ENCODE assay signal across 11 cellular contexts in the genomic region with DNA sequence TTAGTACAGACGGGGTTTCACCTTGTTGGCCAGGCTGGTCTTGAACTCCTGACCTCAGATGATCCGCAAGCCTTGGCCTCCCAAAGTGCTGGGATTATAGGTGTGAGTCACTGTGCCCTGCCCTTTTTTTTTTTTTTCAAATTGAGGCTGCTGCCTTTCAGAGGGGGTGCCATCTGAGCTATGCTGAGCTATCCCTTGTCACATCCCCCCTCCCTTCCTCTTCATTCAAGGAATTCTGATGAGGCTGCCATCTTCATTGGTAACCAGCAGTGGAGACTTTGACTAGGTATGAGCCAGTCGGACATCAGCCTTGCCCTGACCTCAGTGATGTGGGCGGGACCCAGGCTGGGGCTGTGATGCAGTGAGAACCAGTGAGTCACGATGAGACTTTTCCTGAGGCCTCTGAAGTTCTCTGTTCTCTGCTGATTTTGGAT. TPM values are rescaled to one million over a fixed set of nuclear protein-coding genes. Genes with fewer than 3 reads are reported as not detected.
DNase-seq lines count a peak whose midpoint lies in the region; ATAC-seq, FAIRE-seq and TF ChIP-seq lines count a peak whose summit lies in the region.
"Had no signal": no experiment of that assay in that cellular context is flagged by ENCODE, and none has a peak within 500 bp of the region (broad histone marks: within the 10 kb centered on the region; RNA-seq: fewer than 3 reads in every experiment).

No MANE protein-coding gene starts in this region.

- no peak for TF ChIP-seq POLR2A in K562 (conservative IDR thresholded peaks at IDR 0.05)

- H3K4me1 Mint-ChIP-seq in Caco-2 (ENCODE audit: low read depth, unreplicated experiment) (peaks cover 25% of the 10 kb centered on the region), osteocyte (ENCODE audit: unreplicated experiment) (peaks cover 12% of the 10 kb centered on the region)

- POLR2A ChIA-PET in Caco-2 (lab: Charles Lee) (no interaction called here), K562 (lab: Yijun Ruan, JAX) (interaction anchor here (0.7 kb wide), 1 partner anchor 798 kb away, joined by 4 read pairs; no protein-coding TSS in a partner anchor)

- no peak overlapping the region for H3K27ac ChIP-seq in K562 (ENCODE audit: extremely low read depth, low read depth, low read length)
- peak overlapping the region; percentile 47 for H3K27ac ChIP-seq in osteoblast (ENCODE audit: low read depth, low read length)

- H2AFZ ChIP-seq in K562 (ENCODE audit: low read depth, low read length) (0 out of 2 replicates have a peak overlapping the region, but pooled peaks have one; percentile 24), osteoblast (ENCODE audit: low read length) (peak overlapping the region; percentile 76)

- TF ChIP-seq CTCF in Caco-2 (IDR thresholded peaks at IDR 0.05; ENCODE audit: insufficient read depth in 1 of 2, low read depth in 1 of 2, low read length in 1 of 2, severe bottlenecking in 1 of 2, unreplicated experiment in 1 of 2) (no peak), K562 (IDR thresholded peaks at IDR 0.05 in 2 of 3, conservative IDR thresholded peaks at IDR 0.05 in 1 of 3; ENCODE audit: insufficient read depth in 2 of 3, low read depth in 1 of 3, low read length in 3 of 3) (no peak), osteoblast (IDR thresholded peaks at IDR 0.05; ENCODE audit: extremely low read depth, low read depth, low read length) (no peak), osteocyte (IDR thresholded peaks at IDR 0.05) (no peak)

- BruUV-seq in Caco-2 (replicated peaks; lab: Mats Ljungman, UMichigan) (no TSS peak), K562 (replicated peaks; lab: Mats Ljungman, UMichigan) (no TSS peak)

- H4K20me1 ChIP-seq in K562 (replicated peaks; ENCODE audit: control insufficient read depth, insufficient read depth, low read length), result peaks cover 6% of the 10 kb centered on the region
- H4K20me1 ChIP-seq in osteoblast (ENCODE audit: insufficient read depth, low read length), result no peaks in the 10 kb centered on the region

- no peak overlapping the region for H3K9ac ChIP-seq in K562 (ENCODE audit: insufficient read depth in 1 of 2, low read depth in 2 of 2, low read length in 2 of 2)

- 8% methylated on average over 5 of the region's 5 CpGs for WGBS in K562 (ENCODE audit: insufficient coverage, low coverage, missing lambda C conversion rate)

- H3K4me3 ChIP-seq in Caco-2 (ENCODE audit: low read depth, low read length) (no peak overlapping the region), MG63 (no peak overlapping the region), K562 (no peak overlapping the region), osteoblast (ENCODE audit: insufficient read depth, low read length) (no peak overlapping the region)

- in situ Hi-C loops in K562 (cut with MboI), result loop anchor here (5.0 kb wide), 1 partner anchor 73 kb away; no protein-coding TSS in a partner anchor

- H3K79me2 ChIP-seq in K562 (ENCODE audit: control insufficient read depth, insufficient read depth, low read length) (no peaks in the 10 kb centered on the region), osteoblast (ENCODE audit: insufficient read depth, low read length) (no peaks in the 10 kb centered on the region)

- DNase-seq in Caco-2, result peak; percentile 21 to 46
- DNase-seq in MG63, result peak; percentile 96
- DNase-seq in K562 (ENCODE audit: extremely low read depth in 1 of 4, low spot score in 3 of 4), result peak in 3 of 4 experiments; percentile 31 to 58 (median 32)
- DNase-seq in osteoblast (ENCODE audit: insufficient read length, low spot score, missing footprints), result peak; percentile 92
- DNase-seq in GM19238 (ENCODE audit: insufficient read length, low spot score), result no peak
- no peak for DNase-seq in NCI-H510A (lab: John Stamatoyannopoulos, UW)
- no peak for DNase-seq in osteocyte (ENCODE audit: extremely low spot score, unreplicated experiment)
- DNase-seq: RPMI8226; stimulated activated naive CD4-positive, alpha-beta T cell had no signal

- no peak for TF ChIP-seq RAD21 in K562 (CRISPR knock-in tag; conservative IDR thresholded peaks at IDR 0.05 in 1 of 2, IDR thresholded peaks at IDR 0.05 in 1 of 2)

- H3K9me3 Mint-ChIP-seq in Caco-2 (ENCODE audit: unreplicated experiment) (no peaks in the 10 kb centered on the region), osteocyte (ENCODE audit: unreplicated experiment) (no peaks in the 10 kb centered on the region)

- ATAC-seq in K562, result peak; percentile 81
- ATAC-seq in GM18909 (IDR thresholded peaks at IDR 0.05; ENCODE audit: poor library complexity, unreplicated experiment), result no peak

- H3K27me3 Mint-ChIP-seq in Caco-2 (ENCODE audit: insufficient read depth, unreplicated experiment) (no peaks in the 10 kb centered on the region), osteocyte (ENCODE audit: unreplicated experiment) (peaks cover 3% of the 10 kb centered on the region)

- CTCF ChIA-PET in Caco-2 (lab: Charles Lee), result no interaction called here
- CTCF ChIA-PET in K562 (lab: Yijun Ruan, JAX; ENCODE audit: low intra/inter-chr PET ratio), result no interaction called here

- intact Hi-C loops in Caco-2 (cut with micrococcal nuclease; ENCODE audit: unreplicated experiment) (loop anchor here (10.0 kb wide), 1 partner anchor 1305 kb away; no protein-coding TSS in a partner anchor), K562 (cut with micrococcal nuclease) (loop anchor here (10.0 kb wide), 1 partner anchor 1305 kb away; no protein-coding TSS in a partner anchor)

- H3K27ac Mint-ChIP-seq in Caco-2 (ENCODE audit: unreplicated experiment) (peak overlapping the region; percentile 12), osteocyte (ENCODE audit: unreplicated experiment) (no peak overlapping the region)

- H3K4me3 Mint-ChIP-seq in Caco-2 (ENCODE audit: unreplicated experiment), result no peak overlapping the region
- no peak overlapping the region for H3K4me3 Mint-ChIP-seq in osteocyte (ENCODE audit: unreplicated experiment)

- H3K9me3 ChIP-seq in Caco-2 (no peaks in the 10 kb centered on the region), MG63 (peaks cover 3% of the 10 kb centered on the region; the same call in 1 of the 2 replicates), K562 (replicated peaks; ENCODE audit: control insufficient read depth, insufficient read depth, low read depth, low read length) (no peaks in the 10 kb centered on the region), osteoblast (ENCODE audit: low read depth, low read length) (no peaks in the 10 kb centered on the region)

- H3K36me3 Mint-ChIP-seq in Caco-2 (ENCODE audit: insufficient read depth, unreplicated experiment) (no peaks in the 10 kb centered on the region), osteocyte (ENCODE audit: unreplicated experiment) (no peaks in the 10 kb centered on the region)

- H3K4me2 ChIP-seq in K562 (ENCODE audit: insufficient read depth, low read length), result no peak overlapping the region
- no peak overlapping the region for H3K4me2 ChIP-seq in osteoblast (ENCODE audit: insufficient read depth, low read length)

- H3K36me3 ChIP-seq in Caco-2 (ENCODE audit: control insufficient read depth, insufficient read depth, low read length) (no peaks in the 10 kb centered on the region), MG63 (no peaks in the 10 kb centered on the region), K562 (ENCODE audit: control insufficient read depth, insufficient read depth, low read length) (no peaks in the 10 kb centered on the region), osteoblast (ENCODE audit: insufficient read depth, low read length) (no peaks in the 10 kb centered on the region)

- H3K27me3 ChIP-seq in Caco-2 (replicated peaks; ENCODE audit: control insufficient read depth, insufficient read depth, low read length), result no peaks in the 10 kb centered on the region
- H3K27me3 ChIP-seq in MG63, result no peaks in the 10 kb centered on the region
- H3K27me3 ChIP-seq in K562 (ENCODE audit: control insufficient read depth in 2 of 2, insufficient read depth in 2 of 2, low read length in 2 of 2), result no peaks in the 10 kb centered on the region; a peak in 1 of 5 replicates
- H3K27me3 ChIP-seq in osteoblast (ENCODE audit: insufficient read depth, low read length), result no peaks in the 10 kb centered on the region

- H3K9me1 ChIP-seq in K562 (ENCODE audit: control insufficient read depth, insufficient read depth, low read length), result no peaks in the 10 kb centered on the region

- FAIRE-seq in K562 (lab: Jason Lieb, UNC), result no peak
- FAIRE-seq: GM12892 had no signal

- H3K4me1 ChIP-seq in Caco-2, result peaks cover 44% of the 10 kb centered on the region
- H3K4me1 ChIP-seq in K562 (replicated peaks in 1 of 2; ENCODE audit: control insufficient read depth in 2 of 2, insufficient read depth in 2 of 2, low read length in 2 of 2), result no peaks in the 10 kb centered on the region; a peak in 1 of 5 replicates
- H3K4me1 ChIP-seq in osteoblast (ENCODE audit: insufficient read depth, low read length), result peaks cover 7% of the 10 kb centered on the region

- TF ChIP-seq EP300 in K562 (IDR thresholded peaks at IDR 0.05; ENCODE audit: low read length), result no peak

RNA-seq across cellular contexts. Expression of a gene that starts 24.4 kb away (rescaled TPM):
- total RNA-seq in Caco-2 (2022) (128 and 142 TPM in 2 replicates), K562 (2014; rRNA removed) (7.2 and 7.3 TPM in 2 replicates), K562 (2014; rRNA removed; fragmentation: Illumina TruSeq; extraction: Trizol) (3.7 and 5.0 TPM in 2 replicates), K562 (2015; rRNA removed; fragmentation: Illumina TruSeq; extraction: Trizol) (2.8 and 3.0 TPM in 2 replicates), K562 (2021) (12.9 and 14.4 TPM in 2 replicates), osteoblast (15.3 and 15.6 TPM in 2 replicates), osteocyte (30.5 and 35.0 TPM in 2 replicates)
- 62.7 and 67.1 TPM in 2 replicates for total RNA-seq in MG63 (2014; rRNA removed; shearing (Covaris generic); ENCODE audit: low replicate concordance)
- total RNA-seq in K562 (2011; cell fraction: chromatin; rRNA removed; ENCODE audit: low replicate concordance), result 9.1 and 9.7 TPM in 2 replicates
- total RNA-seq in K562 (2011; cell fraction: nucleolus; rRNA removed), result 4.7 and 5.9 TPM in 2 replicates
- 9.2 and 12.0 TPM in 2 replicates for total RNA-seq in K562 (2011; cell fraction: nucleoplasm; rRNA removed)
- polyA plus RNA-seq in K562 (2011; rRNA removed) (5.8 and 10.4 TPM in 2 replicates), K562 (2014; fragmentation: Illumina TruSeq; extraction: Trizol) (10.0 and 12.1 TPM in 2 replicates), K562 (2014; fragmentation: Nextera tagmentation; extraction: Ambion mirVana) (under 1 TPM; 0.79 to 0.96 TPM), K562 (2014; rRNA removed) (6.8 and 7.7 TPM in 2 replicates)
- polyA plus RNA-seq in K562 (2011; cell fraction: cytosol; rRNA removed), result 9.4 and 12.6 TPM in 2 replicates
- 8.1 and 12.3 TPM in 2 replicates for polyA plus RNA-seq in K562 (2011; cell fraction: nucleus; rRNA removed)
- polyA plus RNA-seq in K562 (2012), result 6.6 and 23.6 TPM in 2 replicates
- polyA minus RNA-seq in K562 (2011; rRNA and poly(A)+ RNA removed), result 5.9 and 6.5 TPM in 2 replicates
- 4.6 and 13.5 TPM in 2 replicates for polyA minus RNA-seq in K562 (2011; cell fraction: cytosol; rRNA and poly(A)+ RNA removed)
- 1.6 and 5.9 TPM in 2 replicates for polyA minus RNA-seq in K562 (2011; cell fraction: nucleus; rRNA and poly(A)+ RNA removed)

RNA-seq across cellular contexts. Expression of a gene that starts 28.8 kb away (rescaled TPM):
- total RNA-seq in Caco-2 (2022) (11.9 and 12.1 TPM in 2 replicates), K562 (2014; rRNA removed) (7.7 and 10.5 TPM in 2 replicates), K562 (2014; rRNA removed; fragmentation: Illumina TruSeq; extraction: Trizol) (13.0 and 13.2 TPM in 2 replicates), K562 (2015; rRNA removed; fragmentation: Illumina TruSeq; extraction: Trizol) (10.9 and 12.6 TPM in 2 replicates), K562 (2021) (8.3 and 9.1 TPM in 2 replicates), osteoblast (7.7 and 9.8 TPM in 2 replicates), osteocyte (14.0 and 14.5 TPM in 2 replicates)
- total RNA-seq in MG63 (2014; rRNA removed; shearing (Covaris generic); ENCODE audit: low replicate concordance), result 13.6 and 32.5 TPM in 2 replicates
- 1.9 and 6.0 TPM in 2 replicates for total RNA-seq in K562 (2011; cell fraction: chromatin; rRNA removed; ENCODE audit: low replicate concordance)
- 1.8 and 2.0 TPM in 2 replicates for total RNA-seq in K562 (2011; cell fraction: nucleolus; rRNA removed)
- 3.9 and 6.0 TPM in 2 replicates for total RNA-seq in K562 (2011; cell fraction: nucleoplasm; rRNA removed)
- polyA plus RNA-seq in K562 (2011; rRNA removed) (6.3 and 7.8 TPM in 2 replicates), K562 (2014; fragmentation: Illumina TruSeq; extraction: Trizol) (9.1 and 9.6 TPM in 2 replicates), K562 (2014; fragmentation: Nextera tagmentation; extraction: Ambion mirVana) (10 to 100 TPM; 13.9 to 16.7 TPM), K562 (2014; rRNA removed) (8.2 and 10.8 TPM in 2 replicates)
- 1.5 and 2.6 TPM in 2 replicates for polyA plus RNA-seq in K562 (2011; cell fraction: cytosol; rRNA removed)
- polyA plus RNA-seq in K562 (2011; cell fraction: nucleus; rRNA removed), result 1.9 and 3.1 TPM in 2 replicates
- 6.2 and 8.7 TPM in 2 replicates for polyA plus RNA-seq in K562 (2012)
- polyA minus RNA-seq in K562 (2011; rRNA and poly(A)+ RNA removed), result 6.2 and 7.6 TPM in 2 replicates
- 2.8 and 3.1 TPM in 2 replicates for polyA minus RNA-seq in K562 (2011; cell fraction: cytosol; rRNA and poly(A)+ RNA removed)
- polyA minus RNA-seq in K562 (2011; cell fraction: nucleus; rRNA and poly(A)+ RNA removed), result 2.0 and 4.7 TPM in 2 replicates

Comparison
In these comparisons a context has a peak if more than half of its experiments do, and no peak if none do; other contexts are left out.
1. DNase-seq: peak in Caco-2 (2 of 2), MG63 (single experiment), K562 (3 of 4) and osteoblast (single experiment); none in GM19238 (single experiment), NCI-H510A (single experiment) and osteocyte (single experiment).